In the genomic region with DNA sequence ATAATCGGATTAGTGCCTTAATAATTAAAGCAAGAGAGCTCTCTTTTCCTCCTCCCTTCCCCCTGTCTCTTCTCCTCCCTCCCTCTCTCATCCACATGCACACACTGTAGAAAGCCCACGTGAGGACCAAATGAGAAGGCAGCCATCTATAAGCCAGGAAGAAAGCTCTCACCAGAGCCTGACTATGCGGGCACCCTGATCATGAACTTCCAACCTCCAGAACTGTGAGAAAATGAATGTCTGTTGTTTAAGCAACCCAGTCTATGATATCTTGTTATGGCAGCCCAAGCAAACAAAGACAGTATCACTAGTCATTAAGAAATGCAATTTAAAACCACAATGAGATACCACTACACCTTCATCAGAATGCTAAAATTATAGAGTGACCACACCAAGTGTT, we compare ENCODE assay signal across 22 cellular contexts.
A peak's percentile ranks its signal among the peaks of the same experiment; 100 is the strongest.
DNase-seq lines count a peak whose midpoint lies in the region; TF ChIP-seq lines count a peak whose summit lies in the region.
"Had no signal": no experiment of that assay in that cellular context is flagged by ENCODE, and none has a peak within 500 bp of the region (broad histone marks: within the 10 kb centered on the region; RNA-seq: fewer than 3 reads in every experiment).

No MANE protein-coding gene starts in this region.

- H3K36me3 Mint-ChIP-seq in activated CD4-positive, alpha-beta memory T cell treated with anti-CD3 and anti-CD28 coated beads, Interleukin-2, amount 10 ng/mL, durations not matched to agents 7 days and 5 days (ENCODE audit: low read depth) = no peaks in the 10 kb centered on the region
- H3K36me3 Mint-ChIP-seq: CD14-positive monocyte; CD8-positive, alpha-beta memory T cell had no signal

- no peak overlapping the region for H3K4me2 ChIP-seq in trophoblast cell (ENCODE audit: low read length)
- H3K4me2 ChIP-seq: BLaER1 treated with 17β-estradiol and CSF1 and Interleukin-3, amounts not matched to agents 10 nM and 100 nM had no signal

- H3K4me1 ChIP-seq in A673 (ENCODE audit: insufficient read depth, low read length, poor library complexity, severe bottlenecking) (no peaks in the 10 kb centered on the region), trophoblast cell (ENCODE audit: control insufficient read depth in 1 of 2, insufficient read depth in 2 of 2, low read length in 2 of 2) (peaks cover 0 to 5% of the 10 kb centered on the region in 2 experiments)
- H3K4me1 ChIP-seq: BE2C; BLaER1 treated with 17β-estradiol and CSF1 and Interleukin-3, amounts not matched to agents 10 nM and 100 nM had no signal

- no peak overlapping the region for H3K23ac ChIP-seq in trophoblast cell (ENCODE audit: low read length)

- H3K9ac ChIP-seq in trophoblast cell (ENCODE audit: low read length) = no peak overlapping the region
- H3K9ac ChIP-seq: BLaER1 treated with 17β-estradiol and CSF1 and Interleukin-3, amounts not matched to agents 10 nM and 100 nM; GM23248 had no signal

- no peak overlapping the region for H4K12ac ChIP-seq in trophoblast cell (ENCODE audit: low read depth, low read length)

- no peak overlapping the region for H3K27ac ChIP-seq in A673 (ENCODE audit: low read depth, low read length, poor library complexity, severe bottlenecking)
- H3K27ac ChIP-seq in trophoblast cell (ENCODE audit: low read depth, low read length) = no peak overlapping the region
- H3K27ac ChIP-seq: 22Rv1; BLaER1 treated with 17β-estradiol and CSF1 and Interleukin-3, amounts not matched to agents 10 nM and 100 nM; GM23248 had no signal

- no peaks in the 10 kb centered on the region for H3K9me3 Mint-ChIP-seq in activated CD4-positive, alpha-beta memory T cell treated with anti-CD3 and anti-CD28 coated beads, Interleukin-2, amount 10 ng/mL, durations not matched to agents 7 days and 5 days

- no peaks in the 10 kb centered on the region for H3K9me3 ChIP-seq in A673 (ENCODE audit: low read depth, low read length, poor library complexity, severe bottlenecking)
- H3K9me3 ChIP-seq in trophoblast cell (ENCODE audit: insufficient read depth, low read depth, low read length) = no peaks in the 10 kb centered on the region
- H3K9me3 ChIP-seq: BE2C had no signal

- H3K4me3 Mint-ChIP-seq in activated CD4-positive, alpha-beta memory T cell treated with anti-CD3 and anti-CD28 coated beads, Interleukin-2, amount 10 ng/mL, durations not matched to agents 7 days and 5 days = no peak overlapping the region
- H3K4me3 Mint-ChIP-seq: CD14-positive monocyte; CD4-positive, alpha-beta T cell; CD8-positive, alpha-beta memory T cell had no signal

- intact Hi-C loops in A673 (cut with micrococcal nuclease; ENCODE audit: unreplicated experiment) = no loop called here

- H4K91ac ChIP-seq in trophoblast cell (ENCODE audit: low read depth, low read length) = no peak overlapping the region

- H3K27ac Mint-ChIP-seq in activated CD4-positive, alpha-beta memory T cell treated with anti-CD3 and anti-CD28 coated beads, Interleukin-2, amount 10 ng/mL, durations not matched to agents 7 days and 5 days = no peak overlapping the region
- H3K27ac Mint-ChIP-seq: CD14-positive monocyte; CD4-positive, alpha-beta T cell; CD8-positive, alpha-beta memory T cell had no signal

- POLR2A ChIA-PET in A673 (lab: Charles Lee; ENCODE audit: low non-redundant PET) = no interaction called here
- POLR2A ChIA-PET in activated CD4-positive, alpha-beta memory T cell treated with anti-CD3 and anti-CD28 coated beads, Interleukin-2, amount 10 ng/mL, durations not matched to agents 7 days and 5 days (lab: Charles Lee) = no interaction called here

- H4K8ac ChIP-seq in trophoblast cell (ENCODE audit: low read depth, low read length) = no peak overlapping the region

- H3K4me3 ChIP-seq in A673 (ENCODE audit: low read depth, low read length, poor library complexity, severe bottlenecking) (no peak overlapping the region), trophoblast cell (ENCODE audit: low read depth, low read length) (no peak overlapping the region)
- H3K4me3 ChIP-seq: BLaER1 treated with 17β-estradiol and CSF1 and Interleukin-3, amounts not matched to agents 10 nM and 100 nM; GM12878; GM23248 had no signal

- DNase-seq in A673 (ENCODE audit: low spot score) = peak; percentile 29
- peak; percentile 91 for DNase-seq in NCI-H82 (lab: John Stamatoyannopoulos, UW)
- peak; percentile 79 for DNase-seq in trophoblast cell
- no peak for DNase-seq in NCI-H526 treated with DMSO at 0.1 percent for 48 hours (lab: John Stamatoyannopoulos, UW)
- no peak for DNase-seq in activated CD4-positive, alpha-beta memory T cell treated with anti-CD3 and anti-CD28 coated beads, Interleukin-2, amount 10 ng/mL, durations not matched to agents 7 days and 5 days
- DNase-seq in hippocampal formation (lab: John Stamatoyannopoulos, UW) = no peak
- DNase-seq: ACHN; AML-193; BE2C; CD4-positive, alpha-beta T cell; CD8-positive, alpha-beta memory T cell; DMS 273 treated with DMSO at 0.1 percent for 48 hours; DMS79; EL; GDM1; GM23248; H7; HCEC 1CT had no signal

- H2AK5ac ChIP-seq in trophoblast cell (ENCODE audit: low read length) = no peak overlapping the region

- H3K4ac ChIP-seq in trophoblast cell (ENCODE audit: low read depth, low read length) = no peak overlapping the region

- H2BK12ac ChIP-seq in trophoblast cell (ENCODE audit: low read length) = no peak overlapping the region

- H3K79me2 ChIP-seq in trophoblast cell (ENCODE audit: control insufficient read depth, insufficient read depth, low read length, poor library complexity) = no peaks in the 10 kb centered on the region

- H3K27me3 Mint-ChIP-seq in activated CD4-positive, alpha-beta memory T cell treated with anti-CD3 and anti-CD28 coated beads, Interleukin-2, amount 10 ng/mL, durations not matched to agents 7 days and 5 days = no peaks in the 10 kb centered on the region

- no peaks in the 10 kb centered on the region for H3K4me1 Mint-ChIP-seq in activated CD4-positive, alpha-beta memory T cell treated with anti-CD3 and anti-CD28 coated beads, Interleukin-2, amount 10 ng/mL, durations not matched to agents 7 days and 5 days
- H3K4me1 Mint-ChIP-seq: CD14-positive monocyte; CD8-positive, alpha-beta memory T cell had no signal

- H3K36me3 ChIP-seq in A673 (ENCODE audit: insufficient read depth, low read length, poor library complexity, severe bottlenecking) = no peaks in the 10 kb centered on the region
- no peaks in the 10 kb centered on the region for H3K36me3 ChIP-seq in trophoblast cell (ENCODE audit: control insufficient read depth in 1 of 2, insufficient read depth in 2 of 2, low read length in 2 of 2)
- H3K36me3 ChIP-seq: BE2C; BLaER1 treated with 17β-estradiol and CSF1 and Interleukin-3, amounts not matched to agents 10 nM and 100 nM had no signal

- no TSS peak for BruUV-seq in A673 (replicated peaks; lab: Mats Ljungman, UMichigan)

- no peak overlapping the region for H2BK120ac ChIP-seq in trophoblast cell (ENCODE audit: insufficient read depth, low read length, poor library complexity)

- CTCF ChIA-PET in A673 (lab: Charles Lee) = no interaction called here
- CTCF ChIA-PET in activated CD4-positive, alpha-beta memory T cell treated with anti-CD3 and anti-CD28 coated beads, Interleukin-2, amount 10 ng/mL, durations not matched to agents 7 days and 5 days (lab: Charles Lee) = no interaction called here

- H2BK5ac ChIP-seq in trophoblast cell (ENCODE audit: low read depth, low read length, poor library complexity) = no peak overlapping the region

- no peaks in the 10 kb centered on the region for H3K79me1 ChIP-seq in trophoblast cell (ENCODE audit: low read length)

- TF ChIP-seq CTCF in A673 (conservative IDR thresholded peaks at IDR 0.05; ENCODE audit: low read depth, low read length) = no peak

- no CpG with 5 or more reads among the region's 3 CpGs for WGBS in trophoblast cell (ENCODE audit: extremely low coverage, insufficient coverage, insufficient read length)

- H3K27me3 ChIP-seq in A673 (replicated peaks; ENCODE audit: insufficient read depth, low read depth, low read length, poor library complexity) = no peaks in the 10 kb centered on the region
- no peaks in the 10 kb centered on the region for H3K27me3 ChIP-seq in trophoblast cell (ENCODE audit: insufficient read depth, low read length)
- H3K27me3 ChIP-seq: BE2C; BLaER1 treated with 17β-estradiol and CSF1 and Interleukin-3, amounts not matched to agents 10 nM and 100 nM had no signal

- H3K14ac ChIP-seq in trophoblast cell (ENCODE audit: low read length) = no peak overlapping the region

- no peak overlapping the region for H2AFZ ChIP-seq in trophoblast cell (ENCODE audit: insufficient read depth, low read length, poor library complexity)
- H2AFZ ChIP-seq: GM23248 had no signal

- no peak overlapping the region for H3K18ac ChIP-seq in trophoblast cell (ENCODE audit: low read length)

Comparison
In these comparisons a context has a peak if more than half of its experiments do, and no peak if none do; other contexts are left out.
1. DNase-seq: peak in A673 (single experiment), NCI-H82 (single experiment) and trophoblast cell (2 of 2); none in NCI-H526 treated with DMSO at 0.1 percent for 48 hours (single experiment), activated CD4-positive, alpha-beta memory T cell treated with anti-CD3 and anti-CD28 coated beads, Interleukin-2, amount 10 ng/mL, durations not matched to agents 7 days and 5 days (single experiment) and hippocampal formation (0 of 2).